9 cellular contexts compared by ENCODE assay signal in the genomic region with DNA sequence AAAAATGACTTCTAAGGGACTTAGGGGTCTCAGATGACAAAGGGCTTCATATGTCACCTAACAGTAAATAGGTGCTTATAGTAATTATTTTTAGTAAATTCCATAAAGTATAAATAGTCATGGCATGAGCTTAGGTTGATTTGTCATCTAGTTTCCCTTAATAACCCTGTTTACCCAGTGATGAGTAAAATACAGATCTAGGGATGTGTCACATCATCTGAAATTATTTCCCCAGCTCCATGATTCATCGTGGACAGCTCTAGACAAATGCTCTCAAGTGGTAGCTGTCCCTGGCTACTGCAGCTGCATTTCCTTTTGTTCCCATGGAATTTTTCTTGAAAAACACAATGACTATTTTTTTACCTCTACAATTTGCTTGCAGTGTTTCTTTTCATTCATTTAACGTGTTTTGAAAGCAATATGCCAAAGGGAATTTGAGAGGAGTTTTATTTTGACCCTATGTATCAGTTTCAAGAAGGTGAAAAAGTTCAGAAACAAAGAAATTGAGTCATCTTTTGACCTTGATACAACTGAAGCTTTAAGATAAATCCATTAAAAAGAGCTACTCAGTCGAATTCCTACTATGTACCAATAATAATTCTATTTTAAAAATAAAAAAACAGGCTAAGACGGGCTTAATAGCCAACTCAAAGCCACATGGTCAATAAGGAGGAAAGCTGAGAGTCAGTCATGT.
A peak's percentile ranks its signal among the peaks of the same experiment; 100 is the strongest.
DNase-seq lines count a peak whose midpoint lies in the region; ATAC-seq, FAIRE-seq and TF ChIP-seq lines count a peak whose summit lies in the region.
"Had no signal": no experiment of that assay in that cellular context is flagged by ENCODE, and none has a peak within 500 bp of the region (broad histone marks: within the 10 kb centered on the region; RNA-seq: fewer than 3 reads in every experiment).

No MANE protein-coding gene starts in this region.

- no peak overlapping the region for H3K4me3 ChIP-seq in bronchial epithelial cell (ENCODE audit: low read depth, low read length)

- TF ChIP-seq CTCF in bronchial epithelial cell (IDR thresholded peaks at IDR 0.05; ENCODE audit: insufficient read depth, low read length, severe bottlenecking) = no peak

- in situ Hi-C loops in KBM-7 (cut with MboI; ENCODE audit: low pct_unique_long_range_greater_than_20kb, low sequenced_read_pairs) = no loop called here

- DNase-seq in COR-L47 (lab: John Stamatoyannopoulos, UW) (peak; percentile 6), bronchial epithelial cell (ENCODE audit: low read depth) (peak; percentile 98), globus pallidus (ENCODE audit: low spot score) (no peak), KBM-7 (no peak)
- DNase-seq in activated CD8-positive, alpha-beta memory T cell treated with anti-CD3 and anti-CD28 coated beads, Interleukin-2, amount 50 U/mL, for 4 hours = no peak
- DNase-seq: GDM1 had no signal

- no peak for FAIRE-seq in bronchial epithelial cell (lab: Jason Lieb, UNC)

- ATAC-seq in GM19025 (IDR thresholded peaks at IDR 0.05; ENCODE audit: low read depth, unreplicated experiment) (peak; percentile 70), HG03439 (IDR thresholded peaks at IDR 0.05; ENCODE audit: unreplicated experiment) (peak; percentile 81), GM19324 (IDR thresholded peaks at IDR 0.05; ENCODE audit: low FRiP score, unreplicated experiment) (no peak)

- H3K27me3 ChIP-seq in bronchial epithelial cell (ENCODE audit: control insufficient read depth, insufficient read depth, low read length) = no peaks in the 10 kb centered on the region

- H3K36me3 ChIP-seq in bronchial epithelial cell (ENCODE audit: control insufficient read depth, insufficient read depth, low read length) = no peaks in the 10 kb centered on the region

Comparison
In these comparisons a context has a peak if more than half of its experiments do, and no peak if none do; other contexts are left out.
1. DNase-seq: peak in COR-L47 (single experiment) and bronchial epithelial cell (single experiment); none in globus pallidus (single experiment), activated CD8-positive, alpha-beta memory T cell treated with anti-CD3 and anti-CD28 coated beads, Interleukin-2, amount 50 U/mL, for 4 hours (single experiment) and KBM-7 (single experiment).